In genomic region chr12:7935464-7935772, GRCh38 we compare ENCODE assay signal across 11 cellular contexts. TPM values are rescaled to one million over a fixed set of nuclear protein-coding genes. Genes with fewer than 3 reads are reported as not detected.
DNase-seq lines count a peak whose midpoint lies in the region; ATAC-seq, FAIRE-seq and TF ChIP-seq lines count a peak whose summit lies in the region.
"Had no signal": no experiment of that assay in that cellular context is flagged by ENCODE, and none has a peak within 500 bp of the region (broad histone marks: within the 10 kb centered on the region; RNA-seq: fewer than 3 reads in every experiment).

No MANE protein-coding gene starts in this region.

- peak overlapping the region; percentile 76 for H2BK120ac ChIP-seq in IMR-90 (ENCODE audit: low read depth, low read length)
- no peak overlapping the region for H2BK120ac ChIP-seq in H1 (replicated peaks; ENCODE audit: low read depth, low read length)

- BruUV-seq in IMR-90 (replicated peaks; lab: Mats Ljungman, UMichigan) = no TSS peak

- no peak overlapping the region for H3K27ac Mint-ChIP-seq in neural progenitor cell
- H3K27ac Mint-ChIP-seq: activated CD4-positive, alpha-beta memory T cell treated with anti-CD3 and anti-CD28 coated beads for 36 hours; stimulated activated naive CD8-positive, alpha-beta T cell treated with anti-CD3 and anti-CD28 coated beads, Interleukin-15, amount 100 ng/mL, for 72 hours had no signal

- intact Hi-C loops in IMR-90 (cut with micrococcal nuclease) = no loop called here

- CTCF ChIA-PET in IMR-90 (lab: Yijun Ruan, JAX) (interaction anchor here (0.9 to 2.9 kb wide), 2 partner anchors 25 to 50 kb away, joined by 3 to 9 read pairs; no protein-coding TSS in a partner anchor), H1 (lab: Charles Lee; ENCODE audit: partially characterized antibody) (interaction anchor here (1.0 to 8.1 kb wide), 6 partner anchors 10 to 78 kb away, joined by 4 to 73 read pairs (median 36); no protein-coding TSS in a partner anchor), HEK293T (lab: Yijun Ruan, JAX) (interaction anchor here (1.1 kb wide), 1 partner anchor 25 kb away, joined by 6 read pairs; no protein-coding TSS in a partner anchor)

- peak overlapping the region; percentile 71 for H3K4me2 ChIP-seq in IMR-90 (ENCODE audit: low read depth, low read length)
- H3K4me2 ChIP-seq in H1 (ENCODE audit: insufficient read depth in 1 of 2, low read depth in 2 of 2, low read length in 2 of 2) = peak overlapping the region; percentile 68 to 72
- peak overlapping the region; percentile 92 for H3K4me2 ChIP-seq in neural progenitor cell

- H3K56ac ChIP-seq in IMR-90 (ENCODE audit: extremely low read depth, insufficient read depth, low read length) = peak overlapping the region; percentile 92
- H3K56ac ChIP-seq in H1 (replicated peaks; ENCODE audit: insufficient read length, low read depth, low read length) = no peak overlapping the region

- H3K36me3 Mint-ChIP-seq in neural progenitor cell = peaks cover 11% of the 10 kb centered on the region

- in situ Hi-C loops in IMR-90 (cut with MboI; ENCODE audit: low sequenced_read_pairs) = no loop called here

- TF ChIP-seq CTCF in BE2C (IDR thresholded peaks at IDR 0.05; ENCODE audit: low read depth, low read length) (no peak), IMR-90 (conservative IDR thresholded peaks at IDR 0.05; ENCODE audit: low read depth, low read length) (no peak), H1 (IDR thresholded peaks at IDR 0.05; ENCODE audit: control extremely low read depth in 1 of 3, insufficient read depth in 1 of 3, low read depth in 1 of 3, low read length in 3 of 3) (no peak), neural progenitor cell (IDR thresholded peaks at IDR 0.05) (no peak)

- peak; percentile 10 for ATAC-seq in IMR-90 (ENCODE audit: low read depth)

- H2BK5ac ChIP-seq in IMR-90 (ENCODE audit: low read depth, low read length, poor library complexity, severe bottlenecking) (peak overlapping the region; percentile 96), H1 (ENCODE audit: low read depth, low read length) (peak overlapping the region; percentile 72)

- H3K79me2 ChIP-seq in H1 (ENCODE audit: control insufficient read depth in 1 of 2, insufficient read depth in 2 of 2, low read length in 2 of 2) (peaks cover 19 to 47% of the 10 kb centered on the region in 2 experiments), neural progenitor cell (ENCODE audit: low read depth) (peaks cover 50% of the 10 kb centered on the region)

- H3K4me1 Mint-ChIP-seq in neural progenitor cell = peaks cover 12% of the 10 kb centered on the region

- H4K91ac ChIP-seq in IMR-90 (ENCODE audit: insufficient read depth, low read depth, low read length) = peak overlapping the region; percentile 65
- H4K91ac ChIP-seq in H1 (replicated peaks; ENCODE audit: insufficient read length, low read length) = peak overlapping the region; percentile 20

- dilution Hi-C loops in IMR-90 (cut with HindIII; ENCODE audit: low sequenced_read_pairs, unreplicated experiment) = no loop called here

- peak overlapping the region; percentile 78 for H2AK9ac ChIP-seq in IMR-90 (replicated peaks; ENCODE audit: low read depth, low read length, poor library complexity)

- H3K23me2 ChIP-seq in H1 (ENCODE audit: low read depth, low read length) = peaks cover 4% of the 10 kb centered on the region

- H3K4me3 ChIP-seq in BE2C (ENCODE audit: low read depth, low read length) (peak overlapping the region; percentile 70), IMR-90 (ENCODE audit: insufficient read depth, low read depth, low read length) (peak overlapping the region; percentile 97), H1 (ENCODE audit: extremely low read depth in 1 of 4, insufficient read depth in 2 of 4, low read depth in 3 of 4, low read length in 4 of 4) (peak overlapping the region; percentile 83 to 98 (median 92)), neural progenitor cell (peak overlapping the region; percentile 94)

- WGBS in IMR-90 (ENCODE audit: extremely low coverage in 2 of 2, insufficient read length in 1 of 2), 2 experiments = 0% methylated on average over 2 of the region's 4 CpGs; no CpG with 5 or more reads in 1 of the 2 experiments
- 1% methylated on average over 4 of the region's 4 CpGs; no CpG with 5 or more reads in 1 of the 2 experiments for WGBS in H1 (ENCODE audit: extremely low coverage in 1 of 2, insufficient coverage in 1 of 2, insufficient read length in 1 of 2, insufficient replicate concordance in 2 of 2, low coverage in 1 of 2, low lambda C conversion rate in 2 of 2, missing lambda C conversion rate in 1 of 2), 2 experiments

- peak overlapping the region; percentile 83 for H3K14ac ChIP-seq in IMR-90 (replicated peaks; ENCODE audit: low read depth, low read length)
- H3K14ac ChIP-seq in H1 (ENCODE audit: insufficient read length) = no peak overlapping the region

- TF ChIP-seq EP300 in H1 (IDR thresholded peaks at IDR 0.05; ENCODE audit: borderline replicate concordance in 1 of 2, low read depth in 2 of 2, low read length in 2 of 2) = no peak

- H3K4me1 ChIP-seq in BE2C (peaks cover 6% of the 10 kb centered on the region), IMR-90 (ENCODE audit: control insufficient read depth, insufficient read depth, low read length) (peaks cover 5% of the 10 kb centered on the region), H1 (replicated peaks in 1 of 4; ENCODE audit: control insufficient read depth in 3 of 4, insufficient read depth in 4 of 4, low read length in 3 of 4) (peaks cover 0 to 13% (median 3%) of the 10 kb centered on the region in 4 experiments; a peak in 4 of 7 replicates), neural progenitor cell (peaks cover 18% of the 10 kb centered on the region)

- H2BK15ac ChIP-seq in IMR-90 (ENCODE audit: low read depth, low read length) (peak overlapping the region; percentile 55; the same call in 2 of the 3 replicates), H1 (ENCODE audit: low read length) (no peak overlapping the region)

- peak overlapping the region; percentile 29; the same call in 1 of the 2 replicates for H4K5ac ChIP-seq in IMR-90 (ENCODE audit: low read depth, low read length)
- no peak overlapping the region for H4K5ac ChIP-seq in H1 (ENCODE audit: insufficient read length, low read depth, low read length)

- peak overlapping the region; percentile 24 for H2AFZ ChIP-seq in IMR-90 (replicated peaks; ENCODE audit: low read length, poor library complexity)
- no peak overlapping the region for H2AFZ ChIP-seq in H1 (ENCODE audit: low read length)
- H2AFZ ChIP-seq in neural progenitor cell (replicated peaks) = no peak overlapping the region

- POLR2A ChIA-PET in IMR-90 (lab: Charles Lee; ENCODE audit: unreplicated experiment) (interaction anchor here (0.5 to 1.8 kb wide), 4 partner anchors 25 to 59 kb away, joined by 3 to 81 read pairs (median 5); no protein-coding TSS in a partner anchor), H1 (lab: Charles Lee; ENCODE audit: partially characterized antibody) (interaction anchor here (0.6 to 13.5 kb wide), 19 partner anchors 10 to 171 kb away, joined by 3 to 300 read pairs (median 4); no protein-coding TSS in a partner anchor), HEK293T (lab: Yijun Ruan, JAX) (interaction anchor here (0.8 to 6.2 kb wide), 5 partner anchors 23 to 143 kb away, joined by 3 to 43 read pairs (median 3); no protein-coding TSS in a partner anchor)

- FAIRE-seq in H1 (lab: Jason Lieb, UNC) (no peak), urothelium cell line (lab: Jason Lieb, UNC) (no peak)
- FAIRE-seq: islet of Langerhans had no signal

- H3K4ac ChIP-seq in IMR-90 (ENCODE audit: low read depth, low read length) (peak overlapping the region; percentile 82), H1 (replicated peaks; ENCODE audit: insufficient read length, low read depth, low read length) (no peak overlapping the region)

- no peaks in the 10 kb centered on the region for H3K27me3 Mint-ChIP-seq in neural progenitor cell (ENCODE audit: insufficient read depth, low read depth)
- H3K27me3 Mint-ChIP-seq: activated CD4-positive, alpha-beta memory T cell treated with anti-CD3 and anti-CD28 coated beads for 36 hours; stimulated activated naive CD8-positive, alpha-beta T cell treated with anti-CD3 and anti-CD28 coated beads, Interleukin-15, amount 100 ng/mL, for 72 hours had no signal

- TF ChIP-seq RAD21 in IMR-90 (IDR thresholded peaks at IDR 0.05; ENCODE audit: low read length) (no peak), H1 (IDR thresholded peaks at IDR 0.05 in 1 of 2, conservative IDR thresholded peaks at IDR 0.05 in 1 of 2; ENCODE audit: low read depth in 2 of 2, low read length in 2 of 2) (no peak)

- no peaks in the 10 kb centered on the region for H3K9me1 ChIP-seq in IMR-90 (ENCODE audit: insufficient read depth, low read length)

- peaks cover 3% of the 10 kb centered on the region for H3K9me3 Mint-ChIP-seq in neural progenitor cell
- H3K9me3 Mint-ChIP-seq: activated CD4-positive, alpha-beta memory T cell treated with anti-CD3 and anti-CD28 coated beads for 36 hours; stimulated activated naive CD8-positive, alpha-beta T cell treated with anti-CD3 and anti-CD28 coated beads, Interleukin-15, amount 100 ng/mL, for 72 hours had no signal

- TF ChIP-seq POLR2A in IMR-90 (IDR thresholded peaks at IDR 0.05; ENCODE audit: low read depth, low read length) (no peak), H1 (IDR thresholded peaks at IDR 0.05; ENCODE audit: control extremely low read depth in 1 of 2, low read depth in 2 of 2, low read length in 2 of 2) (no peak)

- no peaks in the 10 kb centered on the region for H3K27me3 ChIP-seq in BE2C
- H3K27me3 ChIP-seq in IMR-90 (ENCODE audit: control insufficient read depth, insufficient read depth, low read length) = no peaks in the 10 kb centered on the region
- no peaks in the 10 kb centered on the region for H3K27me3 ChIP-seq in H1 (replicated peaks in 1 of 4; ENCODE audit: control insufficient read depth in 3 of 4, extremely low read depth in 1 of 4, insufficient read depth in 3 of 4, low read length in 3 of 4)
- no peaks in the 10 kb centered on the region for H3K27me3 ChIP-seq in neural progenitor cell

- no peak overlapping the region; the same call in 1 of the 2 replicates for H2BK12ac ChIP-seq in H1 (ENCODE audit: low read depth, low read length)

- H3K9me3 ChIP-seq in BE2C = no peaks in the 10 kb centered on the region
- H3K9me3 ChIP-seq in IMR-90 (ENCODE audit: control insufficient read depth, insufficient read depth, low read length) = no peaks in the 10 kb centered on the region
- no peaks in the 10 kb centered on the region for H3K9me3 ChIP-seq in H1 (ENCODE audit: insufficient read depth in 2 of 2, low read depth in 1 of 2, low read length in 1 of 2)
- no peaks in the 10 kb centered on the region for H3K9me3 ChIP-seq in neural progenitor cell (ENCODE audit: low read depth)

- H3K9ac ChIP-seq in IMR-90 (ENCODE audit: low read depth, low read length) (peak overlapping the region; percentile 99), H1 (replicated peaks in 1 of 4; ENCODE audit: extremely low read depth in 1 of 4, low read depth in 3 of 4, low read length in 3 of 4) (peak overlapping the region; percentile 69 to 87 (median 73)), neural progenitor cell (peak overlapping the region; percentile 55)

- H3K27ac ChIP-seq in IMR-90 (ENCODE audit: insufficient read depth, low read length) (peak overlapping the region; percentile 84), H1 (ENCODE audit: low read depth, low read length) (peak overlapping the region; percentile 31), neural progenitor cell (peak overlapping the region; percentile 49)

- H3K79me1 ChIP-seq in IMR-90 (ENCODE audit: low read depth in 1 of 2, low read length in 2 of 2) (peaks cover 8 to 34% of the 10 kb centered on the region in 2 experiments; a peak in 3 of 4 replicates), H1 (ENCODE audit: low read depth, low read length) (no peaks in the 10 kb centered on the region)

- H2BK20ac ChIP-seq in IMR-90 (ENCODE audit: low read depth, low read length) = peak overlapping the region; percentile 3; the same call in 1 of the 2 replicates
- peak overlapping the region; percentile 86; the same call in 1 of the 2 replicates for H2BK20ac ChIP-seq in H1 (ENCODE audit: low read length)

- H3K23ac ChIP-seq in IMR-90 (ENCODE audit: low read depth, low read length) (peak overlapping the region; percentile 99), H1 (ENCODE audit: insufficient read length) (no peak overlapping the region)

- peak overlapping the region; percentile 63 to 65 for H4K8ac ChIP-seq in IMR-90 (ENCODE audit: low read depth in 2 of 2, low read length in 2 of 2)
- no peak overlapping the region for H4K8ac ChIP-seq in H1 (ENCODE audit: extremely low read depth, insufficient read depth, low read length)

- H3K4me3 Mint-ChIP-seq in neural progenitor cell = no peak overlapping the region
- H3K4me3 Mint-ChIP-seq: activated CD4-positive, alpha-beta memory T cell treated with anti-CD3 and anti-CD28 coated beads for 36 hours; stimulated activated naive CD8-positive, alpha-beta T cell treated with anti-CD3 and anti-CD28 coated beads, Interleukin-15, amount 100 ng/mL, for 72 hours had no signal

- DNase-seq in BE2C (no peak), IMR-90 (no peak), H1 (ENCODE audit: low read depth in 1 of 2, low spot score in 2 of 2) (no peak), neural progenitor cell (ENCODE audit: low spot score) (peak; percentile 17), urothelium cell line (ENCODE audit: low spot score) (no peak), HEK293T (ENCODE audit: extremely low spot score) (no peak), NOMO-1 treated with dmso at 0.1 percent for 144 hours (lab: John Stamatoyannopoulos, UW; ENCODE audit: unreplicated experiment) (no peak), activated gamma-delta T cell (lab: John Stamatoyannopoulos, UW) (no peak)

- H2AK5ac ChIP-seq in IMR-90 (ENCODE audit: low read depth, low read length) (peak overlapping the region; percentile 46; the same call in 1 of the 2 replicates), H1 (ENCODE audit: low read depth, low read length) (no peak overlapping the region)

- peaks cover 23% of the 10 kb centered on the region for H3F3A ChIP-seq in neural progenitor cell (ENCODE audit: low read depth)

- H4K20me1 ChIP-seq in IMR-90 (ENCODE audit: insufficient read depth, low read length) = peaks cover 34% of the 10 kb centered on the region; the same call in 1 of the 2 replicates
- peaks cover 3 to 7% of the 10 kb centered on the region in 2 experiments for H4K20me1 ChIP-seq in H1 (replicated peaks in 1 of 2; ENCODE audit: control insufficient read depth in 1 of 2, insufficient read depth in 2 of 2, low read length in 2 of 2)
- peaks cover 53% of the 10 kb centered on the region for H4K20me1 ChIP-seq in neural progenitor cell (ENCODE audit: low read depth)

- H3K36me3 ChIP-seq in BE2C (no peaks in the 10 kb centered on the region), IMR-90 (ENCODE audit: control insufficient read depth, insufficient read depth, low read length) (peaks cover 24% of the 10 kb centered on the region), H1 (ENCODE audit: control insufficient read depth in 2 of 4, insufficient read depth in 4 of 4, low read length in 3 of 4) (peaks cover 19 to 36% (median 28%) of the 10 kb centered on the region in 4 experiments), neural progenitor cell (peaks cover 13% of the 10 kb centered on the region)

- H3K18ac ChIP-seq in IMR-90 (ENCODE audit: low read depth, low read length) (peak overlapping the region; percentile 58; the same call in 1 of the 2 replicates), H1 (ENCODE audit: extremely low read depth, low read length) (peak overlapping the region; percentile 55; the same call in 1 of the 2 replicates)

RNA-seq across cellular contexts. Expression of gene SLC2A3, which starts 0.6 kb away (rescaled TPM):
- 3.7 TPM for polyA plus RNA-seq in BE2C (2012; ENCODE audit: insufficient read depth, insufficient read length, low read depth)
- total RNA-seq in IMR-90 (2012; rRNA removed) (54.8 and 113 TPM in 2 replicates), neural progenitor cell (ENCODE audit: low replicate concordance) (462 and 548 TPM in 2 replicates)
- polyA plus RNA-seq in IMR-90 (2012; rRNA removed) (38.2 and 46.1 TPM in 2 replicates), H1 (2011; rRNA removed) (323 and 417 TPM in 2 replicates)
- polyA plus RNA-seq in IMR-90 (2012; cell fraction: cytosol; rRNA removed) = 19.4 and 27.9 TPM in 2 replicates
- polyA plus RNA-seq in IMR-90 (2012; cell fraction: nucleus; rRNA removed; ENCODE audit: low replicate concordance) = 44.9 and 179 TPM in 2 replicates
- total RNA-seq in H1 (2021; fragmentation: NEBNext Ultra II Directional; extraction: Animal tissue kit (Norgen Biotek cat#: 25700)) = 664 and 688 TPM in 2 replicates
- 357 TPM for polyA plus RNA-seq in H1 (2011; cell fraction: cytosol; rRNA removed)
- 233 TPM for polyA plus RNA-seq in H1 (2011; cell fraction: nucleus; rRNA removed)
- 327 to 809 TPM (median 365 TPM) in 4 replicates for polyA plus RNA-seq in H1 (2012, experiment 1 of 2)
- 290 TPM for polyA plus RNA-seq in H1 (2012, experiment 2 of 2)
- 1,112 TPM for polyA plus RNA-seq in H1 (2013, experiment 1 of 2)
- polyA plus RNA-seq in H1 (2013, experiment 2 of 2) = 1,127 TPM
- 579 and 805 TPM in 2 replicates for polyA minus RNA-seq in H1 (2011; rRNA and poly(A)+ RNA removed)
- 243 TPM for polyA minus RNA-seq in H1 (2011; cell fraction: cytosol; rRNA and poly(A)+ RNA removed)
- polyA minus RNA-seq in H1 (2011; cell fraction: nucleus; rRNA and poly(A)+ RNA removed) = 193 TPM

Comparison
In these comparisons a context has a peak if more than half of its experiments do, and no peak if none do; other contexts are left out.
1. H3K27ac ChIP-seq: peak in every context shown above with its lines; median percentile 84 in IMR-90; 49 in neural progenitor cell; 31 in H1.